11 cellular contexts compared by ENCODE assay signal in genomic region chr16:1981398-1981836, GRCh38. TPM values are rescaled to one million over a fixed set of nuclear protein-coding genes. Genes with fewer than 3 reads are reported as not detected.
DNase-seq lines count a peak whose midpoint lies in the region; ATAC-seq, FAIRE-seq and TF ChIP-seq lines count a peak whose summit lies in the region.
"Had no signal": no experiment of that assay in that cellular context is flagged by ENCODE, and none has a peak within 500 bp of the region (broad histone marks: within the 10 kb centered on the region; RNA-seq: fewer than 3 reads in every experiment).

A gene with protein sequence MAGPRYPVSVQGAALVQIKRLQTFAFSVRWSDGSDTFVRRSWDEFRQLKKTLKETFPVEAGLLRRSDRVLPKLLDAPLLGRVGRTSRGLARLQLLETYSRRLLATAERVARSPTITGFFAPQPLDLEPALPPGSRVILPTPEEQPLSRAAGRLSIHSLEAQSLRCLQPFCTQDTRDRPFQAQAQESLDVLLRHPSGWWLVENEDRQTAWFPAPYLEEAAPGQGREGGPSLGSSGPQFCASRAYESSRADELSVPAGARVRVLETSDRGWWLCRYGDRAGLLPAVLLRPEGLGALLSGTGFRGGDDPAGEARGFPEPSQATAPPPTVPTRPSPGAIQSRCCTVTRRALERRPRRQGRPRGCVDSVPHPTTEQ (minus strand): TSS chr16:1981469. CDS start chr16:1981179, 290 bp downstream.

- H3K9me3 ChIP-seq in A549: no peaks in the 10 kb centered on the region
- H3K9me3 ChIP-seq in WERI-Rb-1 (ENCODE audit: severe bottlenecking): no peaks in the 10 kb centered on the region
- H3K9me3 ChIP-seq in keratinocyte (ENCODE audit: control insufficient read depth, low read depth, low read length): no peaks in the 10 kb centered on the region
- H3K9me3 ChIP-seq: gastroesophageal sphincter had no signal

- TF ChIP-seq POLR2A in A549 (IDR thresholded peaks at IDR 0.05; ENCODE audit: low read length) (no peak), GM12891 (IDR thresholded peaks at IDR 0.05; ENCODE audit: low read depth, low read length) (no peak)

- no peaks in the 10 kb centered on the region for H4K20me1 ChIP-seq in keratinocyte (ENCODE audit: control insufficient read depth, extremely low read depth, insufficient read depth, low read length)

- 80% methylated on average over 6 of the region's 6 CpGs for WGBS in A549 (ENCODE audit: missing lambda C conversion rate)

- no peak within 1 kb of the TSS for H2AFZ ChIP-seq in keratinocyte (ENCODE audit: control insufficient read depth, low read length)

- CTCF ChIA-PET in A549 (lab: Yijun Ruan, JAX): interaction anchor here (1.3 to 19.7 kb wide), 2 partner anchors 9 to 23 kb away, joined by 3 to 196 read pairs; partner anchors contain the start of genes TBL3 and ZNF598

- POLR2A ChIA-PET in A549 (lab: Yijun Ruan, JAX): interaction anchor here (1.1 to 5.4 kb wide), 3 partner anchors 10 to 16 kb away, joined by 3 to 50 read pairs (median 13); partner anchors contain the start of genes RPS2 and TBL3

- DNase-seq in A549 (ENCODE audit: low read depth in 1 of 2, low spot score in 1 of 2) (no peak), GM12891 (ENCODE audit: insufficient read length, low spot score) (no peak), WERI-Rb-1 (peak; percentile 69), keratinocyte (ENCODE audit: low read depth, low spot score) (no peak), DMS79 (lab: John Stamatoyannopoulos, UW) (no peak)
- no peak for DNase-seq in effector CD4-positive, alpha-beta T cell
- no peak for DNase-seq in activated CD8-positive, alpha-beta memory T cell treated with anti-CD3 and anti-CD28 coated beads, Interleukin-2, amount 50 U/mL, for 48 hours
- DNase-seq: activated T-cell treated with anti-CD3 and anti-CD28 coated beads, Interleukin-2, amount 50 U/mL, for 72 hours; KG1 had no signal

- H3K4me1 ChIP-seq in A549 (peaks cover 26% of the 10 kb centered on the region), keratinocyte (ENCODE audit: control insufficient read depth, extremely low read depth, insufficient read depth, low read length) (peaks cover 38% of the 10 kb centered on the region)

- H3K27me3 ChIP-seq in WERI-Rb-1 (ENCODE audit: insufficient read depth, low read depth, severe bottlenecking) (no peaks in the 10 kb centered on the region), keratinocyte (ENCODE audit: control insufficient read depth, extremely low read depth, insufficient read depth, low read length) (peaks cover 34% of the 10 kb centered on the region)

- H3K36me3 ChIP-seq in WERI-Rb-1: peaks cover 49% of the 10 kb centered on the region
- H3K36me3 ChIP-seq in keratinocyte (ENCODE audit: control insufficient read depth in 2 of 2, extremely low read depth in 1 of 2, insufficient read depth in 2 of 2, low read length in 2 of 2): peaks cover 12 to 25% of the 10 kb centered on the region in 2 experiments

- H3K4me3 ChIP-seq in A549 (no peak within 1 kb of the TSS), WERI-Rb-1 (ENCODE audit: low read depth, low read length) (peak within 1 kb of the TSS; percentile 9; the same call in 1 of the 2 replicates), keratinocyte (ENCODE audit: control insufficient read depth in 2 of 3, extremely low read depth in 1 of 3, insufficient read depth in 2 of 3, low read depth in 1 of 3, low read length in 3 of 3) (no peak within 1 kb of the TSS)
- H3K4me3 ChIP-seq: gastroesophageal sphincter had no signal

- H3K27ac ChIP-seq in A549 (peak within 1 kb of the TSS in 1 of 2 experiments; percentile 13; a peak in 1 of 6 replicates), WERI-Rb-1 (peak within 1 kb of the TSS; percentile 91), keratinocyte (ENCODE audit: control insufficient read depth, insufficient read depth, low read length) (no peak within 1 kb of the TSS)
- H3K27ac ChIP-seq: gastroesophageal sphincter had no signal

- no peak for TF ChIP-seq EP300 in A549 (IDR thresholded peaks at IDR 0.05)

- no peak within 1 kb of the TSS for H3K4me2 ChIP-seq in A549
- H3K4me2 ChIP-seq in keratinocyte (ENCODE audit: control insufficient read depth, extremely low read depth, insufficient read depth, low read depth, low read length): peak within 1 kb of the TSS; percentile 61

- dilution Hi-C loops in keratinocyte (cut with MboI; ENCODE audit: extremely low pct_ligation_motif_present, low sequenced_read_pairs): no loop called here

- peaks cover 2% of the 10 kb centered on the region for H3K9me1 ChIP-seq in keratinocyte (ENCODE audit: control insufficient read depth, extremely low read depth, insufficient read depth, low read length)

- TF ChIP-seq RAD21 in A549 (conservative IDR thresholded peaks at IDR 0.05 in 1 of 2, IDR thresholded peaks at IDR 0.05 in 1 of 2): no peak

- TF ChIP-seq CTCF in A549 (IDR thresholded peaks at IDR 0.05): no peak
- TF ChIP-seq CTCF in WERI-Rb-1 (IDR thresholded peaks at IDR 0.05; ENCODE audit: low read depth, low read length): no peak
- peak in 1 of 3 experiments; percentile 8 for TF ChIP-seq CTCF in keratinocyte (optimal IDR thresholded peaks at IDR 0.05 in 1 of 3, IDR thresholded peaks at IDR 0.05 in 1 of 3, conservative IDR thresholded peaks at IDR 0.05 in 1 of 3; ENCODE audit: extremely low read depth in 1 of 3, insufficient read depth in 2 of 3, low read length in 3 of 3)

- no peak within 1 kb of the TSS for H3K9ac ChIP-seq in keratinocyte (ENCODE audit: control insufficient read depth, extremely low read depth, insufficient read depth, low read length)

- peaks cover 2% of the 10 kb centered on the region for H3K79me2 ChIP-seq in keratinocyte (ENCODE audit: control insufficient read depth, insufficient read depth, low read length)

- no peak for FAIRE-seq in A549 (lab: Jason Lieb, UNC)
- FAIRE-seq in GM12891 (lab: Jason Lieb, UNC): peak; percentile 78
- FAIRE-seq in keratinocyte (lab: Jason Lieb, UNC): peak; percentile 51

- ATAC-seq in A549 (no peak), GM21786 (IDR thresholded peaks at IDR 0.05; ENCODE audit: unreplicated experiment) (no peak)
- ATAC-seq: gastroesophageal sphincter had no signal

TF ChIP-seq in A549, 52 proteins besides CTCF, POLR2A, EP300 and RAD21 (continues in another document):
- TF ChIP-seq, protein P1, sequence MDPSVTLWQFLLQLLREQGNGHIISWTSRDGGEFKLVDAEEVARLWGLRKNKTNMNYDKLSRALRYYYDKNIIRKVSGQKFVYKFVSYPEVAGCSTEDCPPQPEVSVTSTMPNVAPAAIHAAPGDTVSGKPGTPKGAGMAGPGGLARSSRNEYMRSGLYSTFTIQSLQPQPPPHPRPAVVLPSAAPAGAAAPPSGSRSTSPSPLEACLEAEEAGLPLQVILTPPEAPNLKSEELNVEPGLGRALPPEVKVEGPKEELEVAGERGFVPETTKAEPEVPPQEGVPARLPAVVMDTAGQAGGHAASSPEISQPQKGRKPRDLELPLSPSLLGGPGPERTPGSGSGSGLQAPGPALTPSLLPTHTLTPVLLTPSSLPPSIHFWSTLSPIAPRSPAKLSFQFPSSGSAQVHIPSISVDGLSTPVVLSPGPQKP (IDR thresholded peaks at IDR 0.05; ENCODE audit: low read depth, low read length): no peak
- no peak for TF ChIP-seq RNF2 (IDR thresholded peaks at IDR 0.05; ENCODE audit: borderline replicate concordance, low read depth)
- TF ChIP-seq, protein P2, sequence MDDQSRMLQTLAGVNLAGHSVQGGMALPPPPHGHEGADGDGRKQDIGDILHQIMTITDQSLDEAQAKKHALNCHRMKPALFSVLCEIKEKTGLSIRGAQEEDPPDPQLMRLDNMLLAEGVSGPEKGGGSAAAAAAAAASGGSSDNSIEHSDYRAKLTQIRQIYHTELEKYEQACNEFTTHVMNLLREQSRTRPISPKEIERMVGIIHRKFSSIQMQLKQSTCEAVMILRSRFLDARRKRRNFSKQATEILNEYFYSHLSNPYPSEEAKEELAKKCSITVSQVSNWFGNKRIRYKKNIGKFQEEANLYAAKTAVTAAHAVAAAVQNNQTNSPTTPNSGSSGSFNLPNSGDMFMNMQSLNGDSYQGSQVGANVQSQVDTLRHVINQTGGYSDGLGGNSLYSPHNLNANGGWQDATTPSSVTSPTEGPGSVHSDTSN (IDR thresholded peaks at IDR 0.05): 0 out of 2 replicates have a peak, but pooled peaks have one; percentile 43

TF ChIP-seq in GM12891, 5 proteins besides CTCF, POLR2A, EP300 and RAD21:
- no peak for TF ChIP-seq POU2F2 (IDR thresholded peaks at IDR 0.05; ENCODE audit: low read depth, low read length)
- TF ChIP-seq POLR2AphosphoS5 (IDR thresholded peaks at IDR 0.05; ENCODE audit: low read depth, low read length): no peak
- no peak for TF ChIP-seq SPI1 (IDR thresholded peaks at IDR 0.05; ENCODE audit: low read depth, low read length)
- no peak for TF ChIP-seq TAF1 (IDR thresholded peaks at IDR 0.05; ENCODE audit: low read depth, low read length)
- TF ChIP-seq PAX5 (IDR thresholded peaks at IDR 0.05; ENCODE audit: insufficient read depth, low read length, severe bottlenecking): no peak

RNA-seq across cellular contexts. Expression of the gene that starts here (rescaled TPM):
- not detected in 2 replicates for polyA plus RNA-seq in A549 (2011; rRNA removed)
- 0.11 and 0.16 TPM in 2 replicates for polyA plus RNA-seq in A549 (2012; cell fraction: cytosol; rRNA removed)
- polyA plus RNA-seq in A549 (2012; cell fraction: nucleus; rRNA removed): 0.71 and 1.2 TPM in 2 replicates
- polyA plus RNA-seq in A549 (2017; fragmentation: RNase III; extraction: RNeasy Plus Mini Kit Qiagen cat#74134 plus additional on column Dnase treatment): 0.25 to 0.32 TPM (median 0.26 TPM) in 3 replicates
- polyA minus RNA-seq in A549 (2011; rRNA and poly(A)+ RNA removed): not detected in 2 replicates
- polyA plus RNA-seq in GM12891 (2012; ENCODE audit: low read depth, missing spikeins): 0.12 TPM
- polyA plus RNA-seq in keratinocyte: 0.38 to 1.1 TPM (median 0.54 TPM) in 3 replicates
- not detected for polyA plus RNA-seq in keratinocyte (2011; ENCODE audit: low read depth)
- 0.27 and 1.4 TPM in 2 replicates for polyA plus RNA-seq in keratinocyte (2011; cell fraction: cytosol; rRNA removed)
- 0.37 and 0.81 TPM in 2 replicates for polyA plus RNA-seq in keratinocyte (2011; cell fraction: nucleus; rRNA removed)
- 0.27 and 0.88 TPM in 2 replicates for polyA plus RNA-seq in keratinocyte (2012; ENCODE audit: low replicate concordance)
- not detected in 3 replicates for polyA minus RNA-seq in keratinocyte
- 2.9 TPM for polyA minus RNA-seq in keratinocyte (2011; cell fraction: cytosol; rRNA and poly(A)+ RNA removed)
- not detected in 2 replicates for polyA minus RNA-seq in keratinocyte (2011; cell fraction: nucleus; rRNA and poly(A)+ RNA removed)
